Comparison of ENCODE assay signal across 8 cellular contexts in the genomic region with DNA sequence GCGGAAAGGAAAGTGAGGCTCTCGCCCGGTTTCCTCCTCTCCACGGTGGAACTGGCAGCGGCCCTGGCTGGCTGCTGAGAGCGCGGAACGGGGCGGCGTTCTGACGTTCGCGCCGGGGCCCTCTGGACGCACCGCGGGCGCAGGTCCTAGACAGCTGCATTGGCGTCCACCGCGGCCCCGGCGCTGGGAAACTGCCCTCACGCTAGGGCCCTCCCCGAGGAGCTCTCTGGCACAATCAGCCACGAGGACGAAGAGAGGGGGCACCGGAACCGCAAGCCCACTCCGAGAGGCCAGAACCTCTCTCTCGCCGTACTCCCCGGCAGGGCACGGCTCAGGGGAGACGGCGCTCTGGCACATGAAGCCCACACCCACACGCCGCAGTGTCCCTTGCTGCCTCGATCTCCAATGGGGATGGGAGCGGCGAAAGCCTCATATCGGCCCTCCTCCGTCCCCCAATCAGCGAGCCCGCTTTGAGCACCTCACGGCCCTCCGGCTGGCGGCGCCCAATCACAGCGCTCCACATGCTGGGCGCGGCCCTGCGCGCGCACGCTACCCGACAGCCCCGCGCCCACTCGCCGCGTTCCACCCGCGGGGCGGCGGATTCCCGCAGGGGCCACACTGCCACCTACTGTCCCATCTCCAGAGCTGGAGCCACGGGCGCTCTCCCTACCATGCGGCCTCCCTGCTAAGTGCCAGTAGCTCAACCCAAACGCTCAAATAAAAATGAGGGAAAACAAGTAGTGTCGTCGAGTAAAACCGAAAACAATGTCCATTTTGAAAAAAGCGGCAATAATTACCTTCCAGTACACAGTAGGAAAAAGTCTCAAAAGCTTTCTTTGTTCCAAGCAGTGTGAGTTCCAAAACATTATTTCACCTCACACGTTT. TPM values are rescaled to one million over a fixed set of nuclear protein-coding genes. Genes with fewer than 3 reads are reported as not detected.
DNase-seq lines count a peak whose midpoint lies in the region; ATAC-seq and TF ChIP-seq lines count a peak whose summit lies in the region.

No MANE protein-coding gene starts in this region.

- peak in 1 of 2 donors; percentile 66 for TF ChIP-seq POLR2A in lower leg skin (IDR thresholded peaks at IDR 0.05)

- peak overlapping the region; percentile 93 for H3K4me3 Mint-ChIP-seq in CD8-positive, alpha-beta T cell
- H3K4me3 Mint-ChIP-seq in activated CD4-positive, alpha-beta memory T cell treated with anti-CD3 and anti-CD28 coated beads for 36 hours = peak overlapping the region; percentile 89

- peak overlapping the region; percentile 91 for H3K27ac ChIP-seq in CD8-positive, alpha-beta T cell (ENCODE audit: low read depth, low read length)
- peak overlapping the region; percentile 80 to 99 (median 92) for H3K27ac ChIP-seq in dorsolateral prefrontal cortex

- peak overlapping the region; percentile 80 for H3K4me3 ChIP-seq in CD8-positive, alpha-beta T cell (ENCODE audit: low read depth, low read length)
- H3K4me3 ChIP-seq in dorsolateral prefrontal cortex = peak overlapping the region; percentile 49 to 92 (median 75)
- H3K4me3 ChIP-seq in lower leg skin (ENCODE audit: low read depth, poor library complexity, severe bottlenecking) = peak overlapping the region; percentile 46

- no peaks in the 10 kb centered on the region for H3K9me3 Mint-ChIP-seq in CD8-positive, alpha-beta T cell
- no peaks in the 10 kb centered on the region for H3K9me3 Mint-ChIP-seq in activated CD4-positive, alpha-beta memory T cell treated with anti-CD3 and anti-CD28 coated beads for 36 hours

- ATAC-seq in CD8-positive, alpha-beta T cell = peak; percentile 97
- peak; percentile 91 for ATAC-seq in GM19438 (IDR thresholded peaks at IDR 0.05; ENCODE audit: low read depth, unreplicated experiment)
- ATAC-seq in HG03571 (IDR thresholded peaks at IDR 0.05; ENCODE audit: unreplicated experiment) = peak; percentile 92

- H3K27me3 Mint-ChIP-seq in CD8-positive, alpha-beta T cell (ENCODE audit: low read depth) = no peaks in the 10 kb centered on the region
- H3K27me3 Mint-ChIP-seq in activated CD4-positive, alpha-beta memory T cell treated with anti-CD3 and anti-CD28 coated beads for 36 hours = no peaks in the 10 kb centered on the region

- CTCF ChIA-PET in CD8-positive, alpha-beta T cell (lab: Charles Lee) = interaction anchor here (0.7 to 3.7 kb wide), 12 partner anchors 9 to 173 kb away, joined by 3 to 46 read pairs (median 4); a partner anchor contains a TSS
- CTCF ChIA-PET in activated CD4-positive, alpha-beta memory T cell treated with anti-CD3 and anti-CD28 coated beads for 36 hours (lab: Charles Lee) = interaction anchor here (0.6 to 2.5 kb wide), 15 partner anchors 12 to 525 kb away, joined by 3 to 27 read pairs (median 5); a partner anchor contains a TSS

- TF ChIP-seq CTCF in CD8-positive, alpha-beta T cell (IDR thresholded peaks at IDR 0.05) = peak; percentile 83
- TF ChIP-seq CTCF in dorsolateral prefrontal cortex (IDR thresholded peaks at IDR 0.05 in 54 of 56, conservative IDR thresholded peaks at IDR 0.05 in 2 of 56; ENCODE audit: low read depth in 1 of 56, partially characterized antibody in 56 of 56) = peak; percentile 76 to 99 (median 98)
- peak in 1 of 3 donors; percentile 71 for TF ChIP-seq CTCF in lower leg skin (IDR thresholded peaks at IDR 0.05)

- WGBS in lower leg skin, 2 donors = 1% methylated on average over 44 to 64 of the region's 76 CpGs

- peak overlapping the region; percentile 96 for H3K27ac Mint-ChIP-seq in CD8-positive, alpha-beta T cell
- H3K27ac Mint-ChIP-seq in activated CD4-positive, alpha-beta memory T cell treated with anti-CD3 and anti-CD28 coated beads for 36 hours = peak overlapping the region; percentile 87

- peaks cover 10% of the 10 kb centered on the region for H3K4me1 ChIP-seq in CD8-positive, alpha-beta T cell (ENCODE audit: insufficient read depth, low read length)

- H3K27me3 ChIP-seq in CD8-positive, alpha-beta T cell (ENCODE audit: insufficient read depth, low read length) = no peaks in the 10 kb centered on the region
- H3K27me3 ChIP-seq in dorsolateral prefrontal cortex = no peaks in the 10 kb centered on the region

- peaks cover 35% of the 10 kb centered on the region for H3K36me3 Mint-ChIP-seq in CD8-positive, alpha-beta T cell
- H3K36me3 Mint-ChIP-seq in activated CD4-positive, alpha-beta memory T cell treated with anti-CD3 and anti-CD28 coated beads for 36 hours = peaks cover 23% of the 10 kb centered on the region

- peaks cover 31% of the 10 kb centered on the region for H3K4me1 Mint-ChIP-seq in CD8-positive, alpha-beta T cell (ENCODE audit: low read depth)
- H3K4me1 Mint-ChIP-seq in activated CD4-positive, alpha-beta memory T cell treated with anti-CD3 and anti-CD28 coated beads for 36 hours (ENCODE audit: low read depth) = peaks cover 23% of the 10 kb centered on the region

- H3K9me3 ChIP-seq in CD8-positive, alpha-beta T cell (ENCODE audit: low read length) = no peaks in the 10 kb centered on the region

- POLR2A ChIA-PET in CD8-positive, alpha-beta T cell (lab: Charles Lee) = interaction anchor here (1.0 to 3.7 kb wide), 4 partner anchors 9 to 74 kb away, joined by 4 to 47 read pairs (median 6); a partner anchor contains a TSS
- POLR2A ChIA-PET in activated CD4-positive, alpha-beta memory T cell treated with anti-CD3 and anti-CD28 coated beads for 36 hours (lab: Charles Lee) = interaction anchor here (1.4 to 2.5 kb wide), 3 partner anchors 10 to 74 kb away, joined by 4 to 31 read pairs (median 5); a partner anchor contains a TSS

- peak; percentile 89 to 95 (median 94) for DNase-seq in CD8-positive, alpha-beta T cell
- peak; percentile 93 for DNase-seq in NCI-H748 treated with DMSO at 0.1 percent for 48 hours (lab: John Stamatoyannopoulos, UW)
- DNase-seq in activated CD4-positive, alpha-beta memory T cell treated with anti-CD3 and anti-CD28 coated beads for 36 hours = peak; percentile 97
- peak; percentile 96 to 98 (median 98) for DNase-seq in dorsolateral prefrontal cortex
- DNase-seq in lower leg skin (ENCODE audit: low spot score in 2 of 2) = peak; percentile 97 to 99
- peak; percentile 94 to 96 for DNase-seq in stimulated activated CD4-positive, alpha-beta T cell treated with anti-CD3 and anti-CD28 coated beads, Interleukin-4, amount 100 ng/mL, for 4 hours

- no peaks in the 10 kb centered on the region for H3K36me3 ChIP-seq in CD8-positive, alpha-beta T cell (ENCODE audit: insufficient read depth, low read length)

- intact Hi-C loops in CD8-positive, alpha-beta T cell (cut with DNase I, micrococcal nuclease) = loop anchor here (1.0 to 5.0 kb wide), 12 partner anchors 12 to 1189 kb away; a partner anchor contains a TSS
- intact Hi-C loops in activated CD4-positive, alpha-beta memory T cell treated with anti-CD3 and anti-CD28 coated beads for 36 hours (cut with micrococcal nuclease) = loop anchor here (1.0 to 10.0 kb wide), 6 partner anchors 12 to 703 kb away; a partner anchor contains a TSS
- intact Hi-C loops in dorsolateral prefrontal cortex (cut with DNase I) = loop anchor here (1.0 to 10.0 kb wide), 6 partner anchors 63 to 530 kb away; a partner anchor contains a TSS
- intact Hi-C loops in lower leg skin (cut with DNase I; ENCODE audit: low total_unique reads) = no loop called here

RNA-seq across cellular contexts. Expression of a gene that starts 11.8 kb away (rescaled TPM):
- total RNA-seq in CD8-positive, alpha-beta T cell = 10 to 100 TPM; 24.1 to 27.3 TPM
- 10 to 100 TPM; 85.9 to 91.4 TPM for total RNA-seq in activated CD4-positive, alpha-beta memory T cell treated with anti-CD3 and anti-CD28 coated beads for 36 hours
- total RNA-seq in dorsolateral prefrontal cortex (10 to 100 TPM; 28.4 to 79.4 (median 47.7) TPM), lower leg skin (10 to 100 TPM; 32.8 to 55.0 (median 44.0) TPM)

RNA-seq across cellular contexts. Expression of a gene that starts 12.0 kb away (rescaled TPM):
- total RNA-seq in CD8-positive, alpha-beta T cell = 1 to 10 TPM; 3.7 TPM
- 10 to 100 TPM; 10.8 to 12.1 TPM for total RNA-seq in activated CD4-positive, alpha-beta memory T cell treated with anti-CD3 and anti-CD28 coated beads for 36 hours
- total RNA-seq in dorsolateral prefrontal cortex (10 to 100 TPM in 118 of 120 experiments, 1 to 10 TPM in 2; 8.9 to 22.9 (median 15.3) TPM), lower leg skin (10 to 100 TPM in 1 of 4 donors, 1 to 10 TPM in 3; 7.2 to 12.5 (median 7.9) TPM)

Comparison
In these comparisons a context has a peak if more than half of its experiments do, and no peak if none do; other contexts are left out.
1. Peak in every context shown above with its lines: DNase-seq, ATAC-seq, H3K4me3 ChIP-seq and H3K27ac ChIP-seq.